19 cellular contexts compared by ENCODE assay signal in genomic region chr6:137122612-137123011, GRCh38. TPM values are rescaled to one million over a fixed set of nuclear protein-coding genes. Genes with fewer than 3 reads are reported as not detected.
DNase-seq lines count a peak whose midpoint lies in the region; ATAC-seq, FAIRE-seq and TF ChIP-seq lines count a peak whose summit lies in the region.
"Had no signal": no experiment of that assay in that cellular context is flagged by ENCODE, and none has a peak within 500 bp of the region (broad histone marks: within the 10 kb centered on the region; RNA-seq: fewer than 3 reads in every experiment).

No MANE protein-coding gene starts in this region.

- no peak overlapping the region for H3K4me3 Mint-ChIP-seq in type B pancreatic cell
- H3K4me3 Mint-ChIP-seq: dendritic cell treated with granulocyte-macrophage colony-stimulating factor and Interleukin-4, amounts not matched to agents 40 ng/mL and 50 ng/mL, for 4 days; H9 had no signal

- H3K27me3 Mint-ChIP-seq in type B pancreatic cell, result no peaks in the 10 kb centered on the region

- ATAC-seq in GM18502 (IDR thresholded peaks at IDR 0.05; ENCODE audit: poor library complexity, unreplicated experiment), result peak; percentile 62
- peak; percentile 65 for ATAC-seq in GM21526 (IDR thresholded peaks at IDR 0.05; ENCODE audit: low FRiP score, unreplicated experiment)
- ATAC-seq in HG03095 (IDR thresholded peaks at IDR 0.05; ENCODE audit: unreplicated experiment), result peak; percentile 61
- ATAC-seq in heart left ventricle, result no peak
- ATAC-seq: Panc1 had no signal

- TF ChIP-seq CTCF in bronchial epithelial cell (IDR thresholded peaks at IDR 0.05; ENCODE audit: insufficient read depth, low read length, severe bottlenecking), result no peak
- TF ChIP-seq CTCF in type B pancreatic cell (conservative IDR thresholded peaks at IDR 0.05), result no peak
- no peak for TF ChIP-seq CTCF in heart left ventricle (IDR thresholded peaks at IDR 0.05)

- TF ChIP-seq POLR2A in heart left ventricle (IDR thresholded peaks at IDR 0.05), result no peak

- no peaks in the 10 kb centered on the region for H3K4me1 Mint-ChIP-seq in type B pancreatic cell (ENCODE audit: unreplicated experiment)

- no peak overlapping the region for H3K27ac Mint-ChIP-seq in type B pancreatic cell
- H3K27ac Mint-ChIP-seq: dendritic cell treated with granulocyte-macrophage colony-stimulating factor and Interleukin-4, amounts not matched to agents 40 ng/mL and 50 ng/mL, for 4 days; H9 had no signal

- no peaks in the 10 kb centered on the region for H3K27me3 ChIP-seq in bronchial epithelial cell (ENCODE audit: control insufficient read depth, insufficient read depth, low read length)
- no peaks in the 10 kb centered on the region for H3K27me3 ChIP-seq in heart left ventricle
- H3K27me3 ChIP-seq: esophagus muscularis mucosa had no signal

- H3K9me3 ChIP-seq in heart left ventricle, result peaks cover 0 to 26% (median 11%) of the 10 kb centered on the region in 12 donors

- DNase-seq in bronchial epithelial cell (ENCODE audit: low read depth) (peak; percentile 73), DMS79 treated with DMSO at 0.1 percent for 48 hours (lab: John Stamatoyannopoulos, UW) (no peak), type B pancreatic cell (ENCODE audit: extremely low spot score, unreplicated experiment) (no peak), heart left ventricle (no peak)
- DNase-seq in stimulated activated CD4-positive, alpha-beta T cell treated with anti-CD3 and anti-CD28 coated beads, Interleukin-15, amount 100 ng/mL, for 24 hours, result no peak
- DNase-seq: activated naive CD4-positive, alpha-beta T cell; H9; kidney glomerular epithelial cell; NCI-H1694; NCI-H510A; substantia nigra had no signal

- H3K4me1 ChIP-seq in heart left ventricle, result peaks cover 0 to 7% (median 0%) of the 10 kb centered on the region in 12 donors
- H3K4me1 ChIP-seq: esophagus muscularis mucosa had no signal

- H3K36me3 ChIP-seq in bronchial epithelial cell (ENCODE audit: control insufficient read depth, insufficient read depth, low read length) (no peaks in the 10 kb centered on the region), heart left ventricle (no peaks in the 10 kb centered on the region)
- H3K36me3 ChIP-seq: esophagus muscularis mucosa had no signal

- 78 to 95% (median 93%) methylated on average over 4 of the region's 4 CpGs for WGBS in heart left ventricle, 4 donors

- H3K9me3 Mint-ChIP-seq in type B pancreatic cell, result peaks cover under 1% of the 10 kb centered on the region

- intact Hi-C loops in heart left ventricle (cut with DNase I), result no loop called here

- H3K36me3 Mint-ChIP-seq in type B pancreatic cell, result no peaks in the 10 kb centered on the region

- no peak overlapping the region for H3K4me3 ChIP-seq in bronchial epithelial cell (ENCODE audit: low read depth, low read length)
- no peak overlapping the region for H3K4me3 ChIP-seq in heart left ventricle
- H3K4me3 ChIP-seq: esophagus muscularis mucosa had no signal

- H3K27ac ChIP-seq in heart left ventricle, result no peak overlapping the region
- H3K27ac ChIP-seq: esophagus muscularis mucosa, KMS-11 had no signal

- FAIRE-seq in bronchial epithelial cell (lab: Jason Lieb, UNC), result no peak

RNA-seq across cellular contexts. Expression of gene IL22RA2, which starts 50.8 kb away (rescaled TPM):
- total RNA-seq in bronchial epithelial cell, result not detected in 2 replicates
- not detected in 2 replicates for total RNA-seq in type B pancreatic cell (ENCODE audit: low replicate concordance)
- total RNA-seq in heart left ventricle, result under 1 TPM in 1 of 9 donors, not detected in 8; 0.21 TPM
- polyA plus RNA-seq in heart left ventricle, result under 1 TPM in 1 of 2 donors, not detected in 1; 0.03 TPM
- total RNA-seq: esophagus muscularis mucosa, H9, osteocyte had no signal

Comparison
In these comparisons a context has a peak if more than half of its experiments do, and no peak if none do; other contexts are left out.
1. ATAC-seq: peak in GM18502 (single experiment), GM21526 (single experiment) and HG03095 (single experiment); none in heart left ventricle (0 of 4).